ENCODE assay signal across 8 cellular contexts in the genomic region with DNA sequence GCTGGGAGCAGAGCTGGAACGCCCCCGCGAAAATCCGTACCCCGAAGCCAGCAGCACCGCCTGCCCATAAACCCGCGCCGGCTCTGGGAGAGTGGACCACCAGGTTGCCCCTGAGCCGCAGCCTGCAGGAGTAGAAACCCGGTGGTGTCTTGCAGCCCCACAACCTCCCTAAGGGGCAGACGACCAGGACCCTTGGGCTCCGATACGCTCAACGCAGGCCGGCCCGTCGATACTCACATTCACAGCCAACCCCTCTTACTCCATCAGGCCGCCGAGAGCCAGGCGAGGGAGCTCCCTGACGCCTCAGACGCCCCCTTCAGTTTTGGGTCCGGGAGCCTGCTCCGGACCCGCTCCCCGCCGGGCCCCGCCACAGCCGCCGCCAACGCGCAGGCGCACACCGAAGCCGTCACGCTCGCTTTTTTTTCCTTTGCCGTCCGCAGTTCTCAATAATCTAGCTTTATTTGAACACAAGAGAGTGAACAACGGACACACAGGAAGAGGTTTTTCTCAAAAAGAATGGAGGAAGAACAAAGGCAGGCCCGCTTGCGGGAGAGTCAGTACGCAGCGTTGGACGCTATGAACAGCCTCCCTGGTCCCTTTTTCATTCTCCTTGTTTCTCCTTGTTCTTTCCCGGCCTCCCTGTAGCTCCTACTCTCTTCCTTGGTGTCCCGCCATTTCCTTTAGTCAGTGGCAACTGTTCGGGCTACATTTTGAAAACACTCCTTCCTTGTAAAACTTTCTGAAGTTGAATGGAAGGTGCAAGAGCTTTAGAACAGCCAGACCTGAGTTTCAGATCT. TPM values are rescaled to one million over a fixed set of nuclear protein-coding genes. Genes with fewer than 3 reads are reported as not detected.
A peak's percentile ranks its signal among the peaks of the same experiment; 100 is the strongest.
DNase-seq lines count a peak whose midpoint lies in the region; ATAC-seq, FAIRE-seq and TF ChIP-seq lines count a peak whose summit lies in the region.

ZNF106 (minus strand) TSS at position 399 of the 797 bp plus-strand sequence. CDS start 18,852 bp downstream, outside the sequence.

- peak; percentile 76 for FAIRE-seq in HepG2 (lab: Jason Lieb, UNC)

- H4K20me1 ChIP-seq in HepG2 (ENCODE audit: insufficient read depth, low read length): no peaks in the 10 kb centered on the region

- H2AFZ ChIP-seq in HepG2 (ENCODE audit: low read length): peak within 1 kb of the TSS; percentile 89

- peak within 1 kb of the TSS; percentile 98 for H3K9ac ChIP-seq in HepG2 (ENCODE audit: insufficient read depth, low read depth, low read length)

- H3K36me3 ChIP-seq in A673 (ENCODE audit: insufficient read depth, low read length, poor library complexity, severe bottlenecking) (no peaks in the 10 kb centered on the region), HepG2 (replicated peaks in 1 of 2; ENCODE audit: control insufficient read depth in 1 of 2, insufficient read depth in 2 of 2, low read length in 2 of 2) (no peaks in the 10 kb centered on the region)

- intact Hi-C loops in A673 (cut with micrococcal nuclease; ENCODE audit: unreplicated experiment) (loop anchor here (10.0 kb wide), 1 partner anchor 164 kb away; no protein-coding TSS in a partner anchor), dorsolateral prefrontal cortex (cut with DNase I) (loop anchor here in 1 of 2 donors (5.0 to 10.0 kb wide), 4 partner anchors 56 to 219 kb away; partner anchors contain the start of genes GANC, HAUS2, LRRC57 and STARD9), HepG2 (cut with micrococcal nuclease; ENCODE audit: unreplicated experiment) (loop anchor here (2.0 to 5.0 kb wide), 2 partner anchors 58 to 161 kb away; partner anchors contain the start of genes HAUS2 and LRRC57)

- ATAC-seq in GM18868 (IDR thresholded peaks at IDR 0.05; ENCODE audit: unreplicated experiment) (peak; percentile 68), HG03571 (IDR thresholded peaks at IDR 0.05; ENCODE audit: unreplicated experiment) (peak; percentile 54), HepG2 (peak; percentile 69)

- TF ChIP-seq EP300 in HepG2 (IDR thresholded peaks at IDR 0.05; ENCODE audit: low read depth in 2 of 2, low read length in 2 of 2) (peak in 1 of 2 experiments; percentile 40; a peak in 1 of 4 replicates), HepG2 (CRISPR knock-in tag; IDR thresholded peaks at IDR 0.05; ENCODE audit: borderline replicate concordance) (no peak)

- TF ChIP-seq RAD21 in HepG2 (CRISPR knock-in tag; IDR thresholded peaks at IDR 0.05): 0 out of 2 replicates have a peak, but pooled peaks have one; percentile 34

- H3K27me3 ChIP-seq in A673 (replicated peaks; ENCODE audit: insufficient read depth, low read depth, low read length, poor library complexity) (no peaks in the 10 kb centered on the region), dorsolateral prefrontal cortex (no peaks in the 10 kb centered on the region), HepG2 (ENCODE audit: control insufficient read depth in 1 of 2, insufficient read depth in 2 of 2, low read length in 2 of 2) (no peaks in the 10 kb centered on the region; a peak in 1 of 5 replicates)

- H3K4me3 ChIP-seq in A673 (ENCODE audit: low read depth, low read length, poor library complexity, severe bottlenecking) (peak within 1 kb of the TSS; percentile 82), dorsolateral prefrontal cortex (peak within 1 kb of the TSS; percentile 50 to 100 (median 90)), HepG2 (replicated peaks in 1 of 3; ENCODE audit: insufficient read depth in 1 of 3, low read depth in 2 of 3, low read length in 3 of 3) (peak within 1 kb of the TSS; percentile 91 to 95 (median 94))

- under 1% methylated on average over 23 of the region's 49 CpGs for WGBS in HepG2 (ENCODE audit: low lambda C conversion rate)

- H3K27ac ChIP-seq in A673 (ENCODE audit: low read depth, low read length, poor library complexity, severe bottlenecking): peak within 1 kb of the TSS; percentile 95
- peak within 1 kb of the TSS; percentile 46 to 99 (median 96) for H3K27ac ChIP-seq in dorsolateral prefrontal cortex
- H3K27ac ChIP-seq in HepG2 (ENCODE audit: extremely low read length, insufficient read depth, low read length): peak within 1 kb of the TSS; percentile 94

- no peaks in the 10 kb centered on the region for H3K9me3 ChIP-seq in A673 (ENCODE audit: low read depth, low read length, poor library complexity, severe bottlenecking)
- H3K9me3 ChIP-seq in HepG2 (ENCODE audit: low read length): no peaks in the 10 kb centered on the region

- TF ChIP-seq POLR2A in HepG2 (IDR thresholded peaks at IDR 0.05; ENCODE audit: insufficient read depth in 1 of 2, low read depth in 2 of 2, low read length in 2 of 2): peak; percentile 81 to 92

- in situ Hi-C loops in HepG2 (cut with HindIII; ENCODE audit: extremely low pct_ligation_motif_present, low pct_unique_long_range_greater_than_20kb): no loop called here

- H3K4me2 ChIP-seq in HepG2 (ENCODE audit: low read depth, low read length): peak within 1 kb of the TSS; percentile 86

- POLR2A ChIA-PET in A673 (lab: Charles Lee; ENCODE audit: low non-redundant PET): interaction anchor here (0.7 kb wide), 1 partner anchor 8 kb away, joined by 3 read pairs; no protein-coding TSS in a partner anchor
- POLR2A ChIA-PET in HepG2 (lab: Yijun Ruan, JAX): interaction anchor here (0.7 to 1.9 kb wide), 8 partner anchors 9 to 518 kb away, joined by 3 to 10 read pairs (median 5); partner anchors contain the start of genes GANC, HAUS2, LRRC57 and STARD9

- DNase-seq in A673 (ENCODE audit: low spot score): peak; percentile 94
- peak; percentile 92 for DNase-seq in NCI-H82 (lab: John Stamatoyannopoulos, UW)
- DNase-seq in activated CD4-positive, alpha-beta T cell treated with anti-CD3 and anti-CD28 coated beads, Interleukin-2, amount 50 U/mL, for 48 hours: peak; percentile 81 to 87
- DNase-seq in dorsolateral prefrontal cortex: peak; percentile 65 to 92 (median 86)
- DNase-seq in HepG2 (ENCODE audit: low spot score): peak; percentile 91
- DNase-seq in stimulated activated CD4-positive, alpha-beta T cell treated with anti-CD3 and anti-CD28 coated beads, Interleukin-4, amount 100 ng/mL, for 1 hour: peak; percentile 84

- BruUV-seq in A673 (replicated peaks; lab: Mats Ljungman, UMichigan): no TSS peak
- BruUV-seq in HepG2 (replicated peaks; lab: Mats Ljungman, UMichigan): no TSS peak

- H3K79me2 ChIP-seq in HepG2 (ENCODE audit: insufficient read depth, low read length): peaks cover 37% of the 10 kb centered on the region

- CTCF ChIA-PET in A673 (lab: Charles Lee) (no interaction called here), HepG2 (lab: Yijun Ruan, JAX; ENCODE audit: low intra/inter-chr PET ratio, low total read pairs) (no interaction called here)

- peak; percentile 33; the same call in 1 of the 2 replicates for TF ChIP-seq CTCF in A673 (conservative IDR thresholded peaks at IDR 0.05; ENCODE audit: low read depth, low read length)
- peak in 40 of 56 donors; percentile 8 to 62 (median 37) for TF ChIP-seq CTCF in dorsolateral prefrontal cortex (IDR thresholded peaks at IDR 0.05 in 54 of 56, conservative IDR thresholded peaks at IDR 0.05 in 2 of 56; ENCODE audit: low read depth in 1 of 56, partially characterized antibody in 56 of 56)
- peak; percentile 40 for TF ChIP-seq CTCF in HepG2 (CRISPR knock-in tag; IDR thresholded peaks at IDR 0.05)

- H3K4me1 ChIP-seq in A673 (ENCODE audit: insufficient read depth, low read length, poor library complexity, severe bottlenecking) (peaks cover 4% of the 10 kb centered on the region), HepG2 (ENCODE audit: insufficient read depth, low read length) (peaks cover 53% of the 10 kb centered on the region)

TF ChIP-seq in HepG2, 621 proteins besides CTCF, POLR2A, EP300 and RAD21 (continues in another document):
- TF ChIP-seq SRSF9 (IDR thresholded peaks at IDR 0.05; ENCODE audit: borderline replicate concordance, insufficient read depth, low read depth, low read length, poor library complexity, severe bottlenecking): no peak
- TF ChIP-seq ZNF275 (CRISPR knock-in tag; IDR thresholded peaks at IDR 0.05; ENCODE audit: borderline replicate concordance): no peak; the same call in 1 of the 2 replicates
- TF ChIP-seq SRF (IDR thresholded peaks at IDR 0.05; ENCODE audit: low read depth, low read length): peak; percentile 4; the same call in 1 of the 2 replicates

RNA-seq across cellular contexts. Expression of gene ZNF106, which starts in this region (rescaled TPM):
- 98.1 and 102 TPM in 2 replicates for total RNA-seq in A673 (2021)
- total RNA-seq in dorsolateral prefrontal cortex: 100 to 1,000 TPM in 83 of 120 experiments, 10 to 100 TPM in 37; 59.0 to 146 (median 111) TPM
- total RNA-seq in HepG2 (2016; rRNA removed; fragmentation: Illumina TruSeq; extraction: Trizol): 35.1 and 63.9 TPM in 2 replicates
- 5.0 and 5.3 TPM in 2 replicates for total RNA-seq in HepG2 (2016; cell fraction: cytosol; rRNA removed; fragmentation: Illumina TruSeq; extraction: Trizol; ENCODE audit: low read depth)
- total RNA-seq in HepG2 (2016; cell fraction: insoluble cytoplasmic fraction; rRNA removed; fragmentation: Illumina TruSeq; extraction: Trizol): 37.7 and 57.7 TPM in 2 replicates
- 15.6 and 16.3 TPM in 2 replicates for total RNA-seq in HepG2 (2016; cell fraction: membrane; rRNA removed; fragmentation: Illumina TruSeq; extraction: Trizol)
- total RNA-seq in HepG2 (2016; cell fraction: nucleus; rRNA removed; fragmentation: Illumina TruSeq; extraction: Trizol): 30.0 and 35.0 TPM in 2 replicates
- 11.8 and 12.5 TPM in 2 replicates for polyA plus RNA-seq in HepG2 (2011; rRNA removed)
- polyA plus RNA-seq in HepG2 (2011; cell fraction: cytosol; rRNA removed): 6.7 and 10.6 TPM in 2 replicates
- 4.8 and 8.1 TPM in 2 replicates for polyA plus RNA-seq in HepG2 (2011; cell fraction: nucleus; rRNA removed)
- polyA plus RNA-seq in HepG2 (2012): 14.4 and 15.4 TPM in 2 replicates
- polyA plus RNA-seq in HepG2 (2016; cell fraction: cytosol; fragmentation: Illumina TruSeq; extraction: Trizol; ENCODE audit: low read depth): 0.78 and 0.85 TPM in 2 replicates
- polyA plus RNA-seq in HepG2 (2016; cell fraction: insoluble cytoplasmic fraction; fragmentation: Illumina TruSeq; extraction: Trizol; ENCODE audit: low read depth): 20.0 and 21.6 TPM in 2 replicates
- 2.5 and 3.2 TPM in 2 replicates for polyA plus RNA-seq in HepG2 (2016; cell fraction: membrane; fragmentation: Illumina TruSeq; extraction: Trizol; ENCODE audit: low read depth)
- polyA plus RNA-seq in HepG2 (2016; cell fraction: nucleus; fragmentation: Illumina TruSeq; extraction: Trizol; ENCODE audit: insufficient read depth, low read depth): 14.9 and 17.2 TPM in 2 replicates
- polyA minus RNA-seq in HepG2 (2011; rRNA and poly(A)+ RNA removed; ENCODE audit: low replicate concordance): 28.4 and 94.6 TPM in 2 replicates
- 18.8 and 22.0 TPM in 2 replicates for polyA minus RNA-seq in HepG2 (2011; cell fraction: cytosol; rRNA and poly(A)+ RNA removed)
- 24.3 and 30.8 TPM in 2 replicates for polyA minus RNA-seq in HepG2 (2011; cell fraction: nucleus; rRNA and poly(A)+ RNA removed)

Comparison
In these comparisons a context has a peak if more than half of its experiments do, and no peak if none do; other contexts are left out.
1. Peak in every context shown above with its lines: DNase-seq, ATAC-seq, H3K4me3 ChIP-seq and H3K27ac ChIP-seq.